ENCODE assay signal across 15 cellular contexts in genomic region chr6:120354452-120355098, GRCh38.
DNase-seq lines count a peak whose midpoint lies in the region; ATAC-seq, FAIRE-seq and TF ChIP-seq lines count a peak whose summit lies in the region.
"Had no signal": no experiment of that assay in that cellular context is flagged by ENCODE, and none has a peak within 500 bp of the region (broad histone marks: within the 10 kb centered on the region; RNA-seq: fewer than 3 reads in every experiment).

No MANE protein-coding gene starts in this region.

- peak; percentile 37 for DNase-seq in RCC 7860 (ENCODE audit: low spot score)
- DNase-seq in glomerular visceral epithelial cell (ENCODE audit: extremely low spot score) = peak; percentile 46
- DNase-seq in endodermal cell = no peak
- DNase-seq in COLO668 (lab: John Stamatoyannopoulos, UW; ENCODE audit: unreplicated experiment) = no peak
- no peak for DNase-seq in erythroblast (lab: John Stamatoyannopoulos, UW)
- DNase-seq in activated CD8-positive, alpha-beta memory T cell treated with anti-CD3 and anti-CD28 coated beads, Interleukin-2, amount 50 U/mL, for 48 hours = no peak
- DNase-seq: activated T-cell treated with anti-CD3 and anti-CD28 coated beads, Interleukin-2, amount 50 U/mL, for 4 hours; brain microvascular endothelial cell; NCI-H226; transverse colon had no signal

- no peaks in the 10 kb centered on the region for H3K4me1 ChIP-seq in endodermal cell (ENCODE audit: control insufficient read depth, insufficient read depth, low read length)
- H3K4me1 ChIP-seq: transverse colon had no signal

- no peak overlapping the region for H3K4me3 ChIP-seq in endodermal cell (ENCODE audit: low read length)
- H3K4me3 ChIP-seq: transverse colon had no signal

- H3K9me3 ChIP-seq in endodermal cell (ENCODE audit: control insufficient read depth, low read length) = peaks cover 21% of the 10 kb centered on the region
- H3K9me3 ChIP-seq: neutrophil had no signal

- H3K27me3 ChIP-seq in endodermal cell (ENCODE audit: control insufficient read depth, insufficient read depth, low read length, poor library complexity, severe bottlenecking) = no peaks in the 10 kb centered on the region
- H3K27me3 ChIP-seq: brain microvascular endothelial cell, neutrophil, transverse colon had no signal

- H3K27me3 Mint-ChIP-seq in endodermal cell (ENCODE audit: insufficient read depth) = no peaks in the 10 kb centered on the region

- no peak for FAIRE-seq in RCC 7860 (lab: Jason Lieb, UNC)
- FAIRE-seq: GM19239 had no signal

- H3K27ac Mint-ChIP-seq in endodermal cell = no peak overlapping the region

- no peaks in the 10 kb centered on the region for H3K4me1 Mint-ChIP-seq in endodermal cell

- TF ChIP-seq POLR2A in erythroblast (IDR thresholded peaks at IDR 0.05; ENCODE audit: low read length) = no peak

- 81% methylated on average over 1 of the region's 1 CpG; no CpG with 5 or more reads in 1 of the 2 experiments for WGBS in endodermal cell (ENCODE audit: insufficient coverage in 1 of 2, insufficient read length in 1 of 2), 2 experiments

- H3K36me3 Mint-ChIP-seq in endodermal cell (ENCODE audit: low read depth) = peaks cover 3% of the 10 kb centered on the region

- peak; percentile 56 for ATAC-seq in GM18909 (IDR thresholded peaks at IDR 0.05; ENCODE audit: poor library complexity, unreplicated experiment)
- ATAC-seq in HG03139 (IDR thresholded peaks at IDR 0.05; ENCODE audit: unreplicated experiment) = peak; percentile 57
- ATAC-seq: HCT116 had no signal

- no peak for TF ChIP-seq CTCF in endodermal cell (conservative IDR thresholded peaks at IDR 0.05)

- no peaks in the 10 kb centered on the region for H3K36me3 ChIP-seq in endodermal cell (ENCODE audit: control insufficient read depth, insufficient read depth, low read length)
- H3K36me3 ChIP-seq: brain microvascular endothelial cell, neutrophil, transverse colon had no signal

- H3K9ac ChIP-seq in endodermal cell (ENCODE audit: extremely low read depth, low read length, poor library complexity, severe bottlenecking) = no peak overlapping the region

- H3K9me3 Mint-ChIP-seq in endodermal cell = peaks cover 21% of the 10 kb centered on the region

- H3K4me3 Mint-ChIP-seq in endodermal cell = no peak overlapping the region
- H3K4me3 Mint-ChIP-seq: activated T-cell treated with anti-CD3 and anti-CD28 coated beads, Interleukin-2, amount 50 U/mL, for 4 hours had no signal

- H3K27ac ChIP-seq in endodermal cell (ENCODE audit: low read depth, low read length) = no peak overlapping the region
- H3K27ac ChIP-seq: brain microvascular endothelial cell, neutrophil, transverse colon had no signal

Comparison
In these comparisons a context has a peak if more than half of its experiments do, and no peak if none do; other contexts are left out.
1. DNase-seq: peak in RCC 7860 (single experiment) and glomerular visceral epithelial cell (single experiment); none in endodermal cell (single experiment), COLO668 (single experiment), erythroblast (0 of 2) and activated CD8-positive, alpha-beta memory T cell treated with anti-CD3 and anti-CD28 coated beads, Interleukin-2, amount 50 U/mL, for 48 hours (single experiment).